Comparison of ENCODE assay signal across 1 cellular context in genomic region chr19:15666883-15667282, GRCh38.
TF ChIP-seq lines count a peak whose summit lies in the region.

No MANE protein-coding gene starts in this region.

TF ChIP-seq in GM23338, 12 proteins besides CTCF, POLR2A, EP300 and RAD21 (continued from another document):
- TF ChIP-seq ZNF462 (CRISPR knock-in tag; IDR thresholded peaks at IDR 0.05) (no peak), CREB1 (CRISPR knock-in tag; IDR thresholded peaks at IDR 0.05; ENCODE audit: low read depth) (no peak)
